ENCODE assay signal across 19 cellular contexts in the genomic region with DNA sequence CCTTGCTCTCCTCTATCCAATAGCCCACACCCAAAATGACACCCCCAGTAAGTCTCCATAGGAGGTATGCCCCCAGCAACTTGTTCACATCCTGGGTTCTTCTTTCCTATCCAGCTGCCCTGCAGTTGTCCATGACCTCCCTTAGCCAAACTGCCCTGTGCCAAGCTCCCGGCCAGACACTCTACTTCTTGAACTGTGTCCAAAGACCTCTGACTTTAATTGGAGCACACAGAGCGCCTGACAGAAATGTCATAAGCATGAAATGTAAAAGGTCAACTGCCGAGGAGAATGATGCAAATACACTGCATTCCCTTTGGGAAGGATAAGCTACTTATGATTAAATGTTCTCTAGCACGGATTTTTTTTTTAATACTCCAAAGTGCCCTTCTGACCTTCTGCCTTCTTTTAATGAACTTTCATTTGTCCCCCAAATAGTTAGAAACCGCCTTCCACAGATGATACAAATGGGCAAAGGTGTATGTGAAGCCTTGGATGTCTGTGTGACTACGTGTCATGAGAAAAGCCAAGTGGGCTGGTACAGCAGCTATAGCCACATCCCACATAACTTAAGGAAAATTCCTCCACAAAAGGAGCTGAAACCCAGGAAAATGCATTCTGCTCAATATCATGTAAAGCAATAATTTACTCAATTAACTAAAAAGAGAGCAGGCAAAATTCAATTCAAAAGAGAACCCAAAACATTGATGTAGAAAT. TPM values are rescaled to one million over a fixed set of nuclear protein-coding genes. Genes with fewer than 3 reads are reported as not detected.
DNase-seq lines count a peak whose midpoint lies in the region; ATAC-seq and TF ChIP-seq lines count a peak whose summit lies in the region.
"Had no signal": no experiment of that assay in that cellular context is flagged by ENCODE, and none has a peak within 500 bp of the region (broad histone marks: within the 10 kb centered on the region; RNA-seq: fewer than 3 reads in every experiment).

No MANE protein-coding gene starts in this region.

- H3K4me1 Mint-ChIP-seq in MCF 10A (ENCODE audit: insufficient read depth, unreplicated experiment) (no peaks in the 10 kb centered on the region), nephron (peaks cover 55% of the 10 kb centered on the region)
- no peaks in the 10 kb centered on the region for H3K4me1 Mint-ChIP-seq in stimulated activated memory B cell treated with anti-CD40 and anti-IgM and Interleukin-4, amounts not matched to agents 10 μg/mL and 1 μg/mL and 100 μg/mL, for 72 hours
- H3K4me1 Mint-ChIP-seq: activated B cell treated with CpG ODN at 0.5 μM for 24 hours; activated naive CD4-positive, alpha-beta T cell treated with anti-CD3 and anti-CD28 coated beads, Interleukin-2, amount 10 ng/mL, durations not matched to agents 7 days and 5 days; central memory CD8-positive, alpha-beta T cell; stimulated activated naive B cell treated with anti-CD40 and anti-IgM and Interleukin-4, amounts not matched to agents 10 μg/mL and 1 μg/mL and 100 μg/mL, for 72 hours had no signal

- intact Hi-C loops in MCF 10A (cut with micrococcal nuclease) (no loop called here), mammary epithelial cell (cut with micrococcal nuclease) (no loop called here)

- no peak overlapping the region for H3K4me3 Mint-ChIP-seq in MCF 10A (ENCODE audit: unreplicated experiment)
- no peak overlapping the region for H3K4me3 Mint-ChIP-seq in nephron
- H3K4me3 Mint-ChIP-seq in stimulated activated memory B cell treated with anti-CD40 and anti-IgM and Interleukin-4, amounts not matched to agents 10 μg/mL and 1 μg/mL and 100 μg/mL, for 72 hours: no peak overlapping the region
- H3K4me3 Mint-ChIP-seq: activated B cell treated with CpG ODN at 0.5 μM for 24 hours; activated naive CD4-positive, alpha-beta T cell treated with anti-CD3 and anti-CD28 coated beads, Interleukin-2, amount 10 ng/mL, durations not matched to agents 7 days and 5 days; central memory CD8-positive, alpha-beta T cell; mesothelial cell of epicardium; stimulated activated naive B cell treated with anti-CD40 and anti-IgM and Interleukin-4, amounts not matched to agents 10 μg/mL and 1 μg/mL and 100 μg/mL, for 72 hours had no signal

- no peak overlapping the region for H3K4me3 ChIP-seq in mammary epithelial cell (replicated peaks in 1 of 3; ENCODE audit: insufficient read depth in 1 of 3, low read depth in 2 of 3, low read length in 3 of 3)
- H3K4me3 ChIP-seq: prostate gland had no signal

- H3K4me2 ChIP-seq in mammary epithelial cell (ENCODE audit: insufficient read depth, low read depth, low read length): no peak overlapping the region

- no peaks in the 10 kb centered on the region for H3K36me3 ChIP-seq in mammary epithelial cell (ENCODE audit: insufficient read depth, low read length)
- H3K36me3 ChIP-seq: prostate gland had no signal

- no peaks in the 10 kb centered on the region for H3K27me3 ChIP-seq in mammary epithelial cell (ENCODE audit: insufficient read depth, low read length)

- H3K36me3 Mint-ChIP-seq in MCF 10A (ENCODE audit: insufficient read depth, unreplicated experiment) (no peaks in the 10 kb centered on the region), nephron (ENCODE audit: low read depth) (no peaks in the 10 kb centered on the region)
- H3K36me3 Mint-ChIP-seq in stimulated activated memory B cell treated with anti-CD40 and anti-IgM and Interleukin-4, amounts not matched to agents 10 μg/mL and 1 μg/mL and 100 μg/mL, for 72 hours: no peaks in the 10 kb centered on the region
- H3K36me3 Mint-ChIP-seq: activated naive CD4-positive, alpha-beta T cell treated with anti-CD3 and anti-CD28 coated beads, Interleukin-2, amount 10 ng/mL, durations not matched to agents 7 days and 5 days; mesothelial cell of epicardium; stimulated activated naive B cell treated with anti-CD40 and anti-IgM and Interleukin-4, amounts not matched to agents 10 μg/mL and 1 μg/mL and 100 μg/mL, for 72 hours had no signal

- no TSS peak for BruUV-seq in MCF 10A (replicated peaks; lab: Mats Ljungman, UMichigan)
- no TSS peak for BruUV-seq in mammary epithelial cell (replicated peaks; lab: Mats Ljungman, UMichigan)

- ATAC-seq in stimulated activated memory B cell treated with anti-CD40 and anti-IgM and Interleukin-4, amounts not matched to agents 10 μg/mL and 1 μg/mL and 100 μg/mL, for 72 hours: no peak
- ATAC-seq in GM19455 (IDR thresholded peaks at IDR 0.05; ENCODE audit: unreplicated experiment): no peak
- ATAC-seq: stimulated activated naive B cell treated with anti-CD40 and anti-IgM and Interleukin-4, amounts not matched to agents 10 μg/mL and 1 μg/mL and 100 μg/mL, for 72 hours had no signal

- in situ Hi-C loops in mammary epithelial cell (cut with MboI; ENCODE audit: low sequenced_read_pairs in 2 of 2): no loop called here

- TF ChIP-seq CTCF in MCF 10A (IDR thresholded peaks at IDR 0.05; ENCODE audit: unreplicated experiment): no peak
- TF ChIP-seq CTCF in mammary epithelial cell (conservative IDR thresholded peaks at IDR 0.05 in 1 of 2, IDR thresholded peaks at IDR 0.05 in 1 of 2; ENCODE audit: extremely low read depth in 1 of 2, insufficient read depth in 1 of 2, low read depth in 1 of 2, low read length in 2 of 2): no peak
- no peak for TF ChIP-seq CTCF in nephron (IDR thresholded peaks at IDR 0.05; ENCODE audit: unreplicated experiment in 3 of 3)

- dilution Hi-C loops in mammary epithelial cell (cut with HindIII; ENCODE audit: low sequenced_read_pairs): no loop called here

- CTCF ChIA-PET in MCF 10A (lab: Yijun Ruan, JAX) (interaction anchor here (0.6 to 1.7 kb wide), 5 partner anchors 12 to 91 kb away, joined by 3 to 8 read pairs (median 3); no protein-coding TSS in a partner anchor), mammary epithelial cell (lab: Charles Lee; ENCODE audit: low non-redundant PET) (no interaction called here)

- H4K20me1 ChIP-seq in mammary epithelial cell (ENCODE audit: insufficient read depth, low read length): no peaks in the 10 kb centered on the region

- H3K4me1 ChIP-seq in mammary epithelial cell (ENCODE audit: insufficient read depth, low read length): no peaks in the 10 kb centered on the region
- H3K4me1 ChIP-seq: prostate gland had no signal

- no peak overlapping the region for H3K27ac Mint-ChIP-seq in MCF 10A (ENCODE audit: low read depth, unreplicated experiment)
- peak overlapping the region; percentile 7 to 52 (median 50) for H3K27ac Mint-ChIP-seq in nephron
- no peak overlapping the region for H3K27ac Mint-ChIP-seq in stimulated activated memory B cell treated with anti-CD40 and anti-IgM and Interleukin-4, amounts not matched to agents 10 μg/mL and 1 μg/mL and 100 μg/mL, for 72 hours
- H3K27ac Mint-ChIP-seq: activated B cell treated with CpG ODN at 0.5 μM for 24 hours; activated naive CD4-positive, alpha-beta T cell treated with anti-CD3 and anti-CD28 coated beads, Interleukin-2, amount 10 ng/mL, durations not matched to agents 7 days and 5 days; mesothelial cell of epicardium; stimulated activated naive B cell treated with anti-CD40 and anti-IgM and Interleukin-4, amounts not matched to agents 10 μg/mL and 1 μg/mL and 100 μg/mL, for 72 hours had no signal

- H3K9me3 Mint-ChIP-seq in MCF 10A (ENCODE audit: unreplicated experiment) (no peaks in the 10 kb centered on the region), nephron (no peaks in the 10 kb centered on the region)
- H3K9me3 Mint-ChIP-seq in stimulated activated memory B cell treated with anti-CD40 and anti-IgM and Interleukin-4, amounts not matched to agents 10 μg/mL and 1 μg/mL and 100 μg/mL, for 72 hours: no peaks in the 10 kb centered on the region
- H3K9me3 Mint-ChIP-seq: activated B cell treated with CpG ODN at 0.5 μM for 24 hours; activated naive CD4-positive, alpha-beta T cell treated with anti-CD3 and anti-CD28 coated beads, Interleukin-2, amount 10 ng/mL, durations not matched to agents 7 days and 5 days; central memory CD8-positive, alpha-beta T cell; mesothelial cell of epicardium; stimulated activated naive B cell treated with anti-CD40 and anti-IgM and Interleukin-4, amounts not matched to agents 10 μg/mL and 1 μg/mL and 100 μg/mL, for 72 hours had no signal

- H3K9me3 ChIP-seq in mammary epithelial cell (replicated peaks; ENCODE audit: insufficient read depth, low read length): no peaks in the 10 kb centered on the region
- H3K9me3 ChIP-seq: prostate gland had no signal

- POLR2A ChIA-PET in MCF 10A (lab: Yijun Ruan, JAX): interaction anchor here (0.8 to 1.6 kb wide), 3 partner anchors 10 to 215 kb away, joined by 3 to 12 read pairs (median 4); no protein-coding TSS in a partner anchor

- H2AFZ ChIP-seq in mammary epithelial cell (ENCODE audit: low read depth, low read length): no peak overlapping the region

- 94% methylated on average over 6 of the region's 6 CpGs for WGBS in mammary epithelial cell (ENCODE audit: low coverage, missing lambda C conversion rate)

- no peak overlapping the region for H3K27ac ChIP-seq in mammary epithelial cell (ENCODE audit: insufficient read depth, low read depth, low read length)
- H3K27ac ChIP-seq: prostate gland had no signal

- no peaks in the 10 kb centered on the region for H3K79me2 ChIP-seq in mammary epithelial cell (ENCODE audit: insufficient read depth, low read length)

- DNase-seq in MCF 10A (ENCODE audit: unreplicated experiment) (peak; percentile 21), mammary epithelial cell (no peak), fibroblast of the conjunctiva (ENCODE audit: low read depth) (peak; percentile 43), DMS 273 (lab: John Stamatoyannopoulos, UW; ENCODE audit: unreplicated experiment) (no peak), NCI-H1417 treated with DMSO at 0.1 percent for 48 hours (lab: John Stamatoyannopoulos, UW) (no peak)
- DNase-seq: activated B cell treated with CpG ODN at 0.5 μM for 24 hours; activated naive CD4-positive, alpha-beta T cell treated with anti-CD3 and anti-CD28 coated beads, Interleukin-2, amount 10 ng/mL, durations not matched to agents 7 days and 5 days; erythroblast; NCI-H1436 treated with DMSO at 0.1 percent for 48 hours; NCI-H446; stimulated activated CD4-positive, alpha-beta T cell treated with anti-CD3 and anti-CD28 coated beads, Interleukin-4, amount 100 ng/mL, for 4 hours; stimulated activated naive B cell treated with anti-CD40 and anti-IgM and Interleukin-4, amounts not matched to agents 10 μg/mL and 1 μg/mL and 100 μg/mL, for 72 hours had no signal

- H3K27me3 Mint-ChIP-seq in MCF 10A (ENCODE audit: insufficient read depth, unreplicated experiment) (no peaks in the 10 kb centered on the region), nephron (ENCODE audit: low read depth) (no peaks in the 10 kb centered on the region)
- peaks cover 30% of the 10 kb centered on the region for H3K27me3 Mint-ChIP-seq in stimulated activated memory B cell treated with anti-CD40 and anti-IgM and Interleukin-4, amounts not matched to agents 10 μg/mL and 1 μg/mL and 100 μg/mL, for 72 hours

- H3K9ac ChIP-seq in mammary epithelial cell (ENCODE audit: insufficient read depth, low read length): no peak overlapping the region

RNA-seq across cellular contexts. Expression of a gene that starts 26.7 kb away (rescaled TPM):
- total RNA-seq in MCF 10A (2022) (0.12 and 0.33 TPM in 2 replicates), mammary epithelial cell (10 to 100 TPM in 1 of 2 donors, 1 to 10 TPM in 1; 2.7 to 36.7 TPM)
- polyA plus RNA-seq in mammary epithelial cell: 1.7 TPM
- polyA minus RNA-seq in mammary epithelial cell: 2.6 TPM
- total RNA-seq: A673, activated B cell treated with CpG ODN at 0.5 μM for 24 hours had no signal

Comparison
In these comparisons a context has a peak if more than half of its experiments do, and no peak if none do; other contexts are left out.
1. DNase-seq: peak in MCF 10A (single experiment) and fibroblast of the conjunctiva (single experiment); none in mammary epithelial cell (single experiment), DMS 273 (single experiment) and NCI-H1417 treated with DMSO at 0.1 percent for 48 hours (single experiment).
2. H3K27ac Mint-ChIP-seq: peak in nephron (3 of 3); none in MCF 10A (single experiment) and stimulated activated memory B cell treated with anti-CD40 and anti-IgM and Interleukin-4, amounts not matched to agents 10 μg/mL and 1 μg/mL and 100 μg/mL, for 72 hours (single experiment).